28 cellular contexts compared by ENCODE assay signal in genomic region chr6:4635666-4636065, GRCh38.
"Had no signal": no experiment of that assay in that cellular context is flagged by ENCODE, and none has a peak within 500 bp of the region (broad histone marks: within the 10 kb centered on the region; RNA-seq: fewer than 3 reads in every experiment).

No MANE protein-coding gene starts in this region.

- H3K4me3 Mint-ChIP-seq: activated naive CD8-positive, alpha-beta T cell; memory B cell; naive thymus-derived CD4-positive, alpha-beta T cell; neural crest cell; T-helper 1 cell treated with Interleukin-12 subunit alpha and Interleukin-12 subunit beta and Interleukin-4 antibody, amounts not matched to agents 30 μg/mL and 1 μg/mL, for 36 hours; type B pancreatic cell had no signal

- H3K27ac ChIP-seq: cardiac muscle cell, coronary artery, right atrium auricular region, uterus, WERI-Rb-1 had no signal

- H3K36me3 ChIP-seq: cardiac muscle cell, right atrium auricular region, uterus, WERI-Rb-1 had no signal

- H3K27me3 Mint-ChIP-seq: type B pancreatic cell had no signal

- H3K27ac Mint-ChIP-seq: activated naive CD8-positive, alpha-beta T cell; memory B cell; naive thymus-derived CD4-positive, alpha-beta T cell; T-helper 1 cell treated with Interleukin-12 subunit alpha and Interleukin-12 subunit beta and Interleukin-4 antibody, amounts not matched to agents 30 μg/mL and 1 μg/mL, for 36 hours; type B pancreatic cell had no signal

- ATAC-seq: activated CD4-positive, CD25-positive, alpha-beta regulatory T cell treated with anti-CD3 and anti-CD28 coated beads, Interleukin-2, amount 50 U/mL, for 24 hours; esophagus mucosa; naive thymus-derived CD4-positive, alpha-beta T cell; stimulated activated naive CD8-positive, alpha-beta T cell treated with anti-CD3 and anti-CD28 coated beads, Interleukin-15, Interleukin-2, amounts not matched to agents 100 U/mL and 50 U/mL, for 24 hours had no signal

- H3K4me3 ChIP-seq: cardiac muscle cell, coronary artery, right atrium auricular region, uterus had no signal

- H3K36me3 Mint-ChIP-seq: naive thymus-derived CD4-positive, alpha-beta T cell; type B pancreatic cell had no signal

- DNase-seq: activated CD4-positive, alpha-beta T cell treated with anti-CD3 and anti-CD28 coated beads for 48 hours; activated CD4-positive, alpha-beta T cell treated with anti-CD3 and anti-CD28 coated beads, Interleukin-2, amount 50 U/mL, for 48 hours; activated CD8-positive, alpha-beta memory T cell treated with anti-CD3 and anti-CD28 coated beads for 24 hours; activated effector memory CD4-positive, alpha-beta T cell treated with Interleukin-2 at 50 U/mL for 16 hours; activated naive CD4-positive, alpha-beta T cell treated with Interleukin-2 at 50 U/mL for 16 hours; anterior cingulate cortex; cerebellar nuclear complex; head of caudate nucleus; hippocampal formation; kidney; midbrain; naive thymus-derived CD4-positive, alpha-beta T cell; occipital lobe; stimulated activated CD4-positive, alpha-beta T cell treated with anti-CD3 and anti-CD28 coated beads, Interleukin-2, amount 100 ng/mL, for 48 hours; stimulated activated naive CD8-positive, alpha-beta T cell treated with anti-CD3 and anti-CD28 coated beads, Interleukin-15, Interleukin-2, amounts not matched to agents 100 U/mL and 50 U/mL, for 24 hours; T1000; uterus; WERI-Rb-1 had no signal

- H3K4me1 Mint-ChIP-seq: memory B cell; naive thymus-derived CD4-positive, alpha-beta T cell; neural crest cell had no signal

- H3K27me3 ChIP-seq: cardiac muscle cell, right atrium auricular region, uterus had no signal
